In the genomic region with DNA sequence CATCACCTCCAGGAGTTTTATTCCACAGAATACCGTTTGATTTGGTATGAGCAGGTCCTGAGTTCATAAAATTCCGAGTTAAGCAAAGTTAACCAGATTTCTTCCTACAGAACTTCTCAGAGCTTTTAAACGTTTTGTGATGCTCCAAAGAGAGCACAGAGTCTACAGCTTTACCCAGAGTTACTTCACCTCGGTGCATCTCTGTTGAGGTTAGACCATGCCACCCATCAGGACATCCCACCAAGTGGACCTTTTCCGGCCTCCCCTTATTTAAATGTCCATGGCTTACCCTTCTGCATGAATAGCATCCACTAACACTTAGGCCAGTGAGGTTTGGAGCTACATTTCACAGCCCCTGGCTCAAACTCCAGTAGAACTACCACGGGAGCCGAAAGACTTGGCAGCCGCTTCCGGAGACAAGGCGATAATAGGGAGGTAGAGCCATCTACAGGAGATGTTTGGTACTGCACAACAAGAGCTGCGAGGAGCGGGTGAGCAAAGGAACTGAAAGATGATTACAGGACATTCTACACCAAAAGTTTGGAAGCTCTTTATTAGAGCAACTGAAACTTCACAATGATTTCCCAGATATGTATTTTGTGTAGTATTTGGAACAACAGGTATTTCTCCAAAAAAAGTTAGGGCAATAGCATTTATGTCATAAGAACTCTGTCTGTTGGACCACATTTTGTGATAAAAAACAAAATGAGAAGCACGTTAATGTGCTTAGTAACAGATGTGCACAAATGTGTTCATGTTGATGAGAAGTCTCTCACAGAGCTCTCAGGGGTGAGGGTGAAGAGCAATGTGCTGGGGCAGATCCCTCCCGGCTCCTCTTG, we compare ENCODE assay signal across 7 cellular contexts.
DNase-seq lines count a peak whose midpoint lies in the region; ATAC-seq and TF ChIP-seq lines count a peak whose summit lies in the region.

No MANE protein-coding gene starts in this region.

- no peaks in the 10 kb centered on the region for H3K36me3 Mint-ChIP-seq in activated naive CD8-positive, alpha-beta T cell treated with anti-CD3 and anti-CD28 coated beads, Interleukin-2, amount 10 ng/mL, durations not matched to agents 7 days and 5 days

- DNase-seq in HAP-1 (ENCODE audit: low spot score in 2 of 2) (peak; percentile 67 to 80), MG63 (peak; percentile 56), SHP77 (lab: John Stamatoyannopoulos, UW) (peak; percentile 55 to 65), Right ventricle myocardium superior (peak; percentile 90), pulmonary artery endothelial cell (ENCODE audit: low read depth, low spot score) (peak; percentile 8)
- DNase-seq in activated naive CD8-positive, alpha-beta T cell treated with anti-CD3 and anti-CD28 coated beads, Interleukin-2, amount 10 ng/mL, durations not matched to agents 7 days and 5 days: peak; percentile 41

- H3K27me3 ChIP-seq in HAP-1 (ENCODE audit: low read depth) (no peaks in the 10 kb centered on the region), MG63 (peaks cover 6% of the 10 kb centered on the region)

- H3K36me3 ChIP-seq in HAP-1 (replicated peaks): no peaks in the 10 kb centered on the region
- H3K36me3 ChIP-seq in MG63: no peaks in the 10 kb centered on the region

- POLR2A ChIA-PET in activated naive CD8-positive, alpha-beta T cell treated with anti-CD3 and anti-CD28 coated beads, Interleukin-2, amount 10 ng/mL, durations not matched to agents 7 days and 5 days (lab: Charles Lee): no interaction called here

- no peaks in the 10 kb centered on the region for H3K4me1 Mint-ChIP-seq in activated naive CD8-positive, alpha-beta T cell treated with anti-CD3 and anti-CD28 coated beads, Interleukin-2, amount 10 ng/mL, durations not matched to agents 7 days and 5 days

- H3K27me3 Mint-ChIP-seq in activated naive CD8-positive, alpha-beta T cell treated with anti-CD3 and anti-CD28 coated beads, Interleukin-2, amount 10 ng/mL, durations not matched to agents 7 days and 5 days: peaks cover 23% of the 10 kb centered on the region

- peak; percentile 74 for ATAC-seq in activated naive CD8-positive, alpha-beta T cell treated with anti-CD3 and anti-CD28 coated beads, Interleukin-2, amount 10 ng/mL, durations not matched to agents 7 days and 5 days (ENCODE audit: low read depth)
- peak; percentile 93 for ATAC-seq in Right ventricle myocardium superior (ENCODE audit: poor library complexity)

- peak; percentile 43 for TF ChIP-seq CTCF in GM12801 (IDR thresholded peaks at IDR 0.05; ENCODE audit: extremely low read depth, insufficient read length)

- in situ Hi-C loops in HAP-1 (cut with MboI; ENCODE audit: low sequenced_read_pairs): no loop called here

- intact Hi-C loops in Right ventricle myocardium superior (cut with DNase I): loop anchor here (2.0 to 5.0 kb wide), 2 partner anchors 93 to 268 kb away; partner anchors contain the start of gene TBX20

- no peaks in the 10 kb centered on the region for H3K9me3 ChIP-seq in HAP-1
- H3K9me3 ChIP-seq in MG63: no peaks in the 10 kb centered on the region; the same call in 1 of the 2 replicates

- no peak overlapping the region for H3K4me3 Mint-ChIP-seq in activated naive CD8-positive, alpha-beta T cell treated with anti-CD3 and anti-CD28 coated beads, Interleukin-2, amount 10 ng/mL, durations not matched to agents 7 days and 5 days

- no peaks in the 10 kb centered on the region for H3K9me3 Mint-ChIP-seq in activated naive CD8-positive, alpha-beta T cell treated with anti-CD3 and anti-CD28 coated beads, Interleukin-2, amount 10 ng/mL, durations not matched to agents 7 days and 5 days

- H3K4me3 ChIP-seq in HAP-1 (no peak overlapping the region), MG63 (no peak overlapping the region)

- H3K4me1 ChIP-seq in HAP-1: no peaks in the 10 kb centered on the region

- H3K27ac Mint-ChIP-seq in activated naive CD8-positive, alpha-beta T cell treated with anti-CD3 and anti-CD28 coated beads, Interleukin-2, amount 10 ng/mL, durations not matched to agents 7 days and 5 days: no peak overlapping the region

Comparison
In these comparisons a context has a peak if more than half of its experiments do, and no peak if none do; other contexts are left out.
1. DNase-seq: peak in every context shown above with its lines; median percentile 90 in Right ventricle myocardium superior; 74 in HAP-1; 60 in SHP77; 56 in MG63; 41 in activated naive CD8-positive, alpha-beta T cell treated with anti-CD3 and anti-CD28 coated beads, Interleukin-2, amount 10 ng/mL, durations not matched to agents 7 days and 5 days; 8 in pulmonary artery endothelial cell.